In genomic region chr1:114758251-114758832, GRCh38 we compare ENCODE assay signal across 8 cellular contexts. TPM values are rescaled to one million over a fixed set of nuclear protein-coding genes. Genes with fewer than 3 reads are reported as not detected.
DNase-seq lines count a peak whose midpoint lies in the region; ATAC-seq and TF ChIP-seq lines count a peak whose summit lies in the region.

No MANE protein-coding gene starts in this region.

- H3K36me3 ChIP-seq in HAP-1 (replicated peaks) (peaks cover 9% of the 10 kb centered on the region), suprapubic skin (no peaks in the 10 kb centered on the region)

- ATAC-seq in GM21786 (IDR thresholded peaks at IDR 0.05; ENCODE audit: unreplicated experiment), result no peak

- H3K27me3 Mint-ChIP-seq in activated CD4-positive, alpha-beta memory T cell treated with anti-CD3 and anti-CD28 coated beads, Interleukin-2, amount 10 ng/mL, durations not matched to agents 7 days and 5 days, result no peaks in the 10 kb centered on the region
- peaks cover 8 to 15% (median 14%) of the 10 kb centered on the region in 3 donors for H3K27me3 Mint-ChIP-seq in immature natural killer cell (ENCODE audit: low read depth in 3 of 3)

- peak overlapping the region; percentile 98 for H3K27ac ChIP-seq in AG04450 (ENCODE audit: low read depth, low read length)
- peak overlapping the region; percentile 99 for H3K27ac ChIP-seq in suprapubic skin

- TF ChIP-seq POLR2A in suprapubic skin (IDR thresholded peaks at IDR 0.05), result no peak

- peak overlapping the region; percentile 100 for H3K27ac Mint-ChIP-seq in activated CD4-positive, alpha-beta memory T cell treated with anti-CD3 and anti-CD28 coated beads, Interleukin-2, amount 10 ng/mL, durations not matched to agents 7 days and 5 days
- peak overlapping the region; percentile 98 to 100 (median 99) for H3K27ac Mint-ChIP-seq in immature natural killer cell

- DNase-seq in AG04450 (ENCODE audit: low read depth, low spot score) (no peak), HAP-1 (ENCODE audit: low spot score in 2 of 2) (no peak), immature natural killer cell (no peak), suprapubic skin (ENCODE audit: low spot score in 2 of 2) (no peak), activated gamma-delta T cell (lab: John Stamatoyannopoulos, UW) (no peak)
- no peak for DNase-seq in activated CD4-positive, alpha-beta memory T cell treated with anti-CD3 and anti-CD28 coated beads, Interleukin-2, amount 10 ng/mL, durations not matched to agents 7 days and 5 days
- DNase-seq in activated effector memory CD4-positive, alpha-beta T cell treated with Interleukin-2 at 50 U/mL for 16 hours, result no peak

- H3K9me3 ChIP-seq in AG04450 (ENCODE audit: control insufficient read depth, insufficient read depth, low read length), result no peaks in the 10 kb centered on the region; the same call in 1 of the 2 replicates
- H3K9me3 ChIP-seq in HAP-1, result no peaks in the 10 kb centered on the region
- no peaks in the 10 kb centered on the region for H3K9me3 ChIP-seq in suprapubic skin

- H3K36me3 Mint-ChIP-seq in activated CD4-positive, alpha-beta memory T cell treated with anti-CD3 and anti-CD28 coated beads, Interleukin-2, amount 10 ng/mL, durations not matched to agents 7 days and 5 days (ENCODE audit: low read depth), result peaks cover 28% of the 10 kb centered on the region
- H3K36me3 Mint-ChIP-seq in immature natural killer cell, result peaks cover 4 to 6% (median 5%) of the 10 kb centered on the region in 3 donors

- POLR2A ChIA-PET in AG04450 (lab: Yijun Ruan, JAX), result interaction anchor here (0.6 to 1.1 kb wide), 2 partner anchors 42 to 1381 kb away, joined by 3 read pairs; partner anchors contain the start of gene NRAS
- POLR2A ChIA-PET in activated CD4-positive, alpha-beta memory T cell treated with anti-CD3 and anti-CD28 coated beads, Interleukin-2, amount 10 ng/mL, durations not matched to agents 7 days and 5 days (lab: Charles Lee), result interaction anchor here (0.6 to 7.3 kb wide), 10 partner anchors 11 to 1802 kb away, joined by 3 to 56 read pairs (median 7); partner anchors contain the start of genes NRAS, SIKE1, SLC16A1 and TRIM33

- in situ Hi-C loops in HAP-1 (cut with MboI; ENCODE audit: low sequenced_read_pairs), result no loop called here

- H3K4me1 Mint-ChIP-seq in activated CD4-positive, alpha-beta memory T cell treated with anti-CD3 and anti-CD28 coated beads, Interleukin-2, amount 10 ng/mL, durations not matched to agents 7 days and 5 days, result peaks cover 43% of the 10 kb centered on the region
- peaks cover 49 to 53% of the 10 kb centered on the region in 2 donors for H3K4me1 Mint-ChIP-seq in immature natural killer cell

- WGBS in suprapubic skin, result 13% methylated on average over 6 of the region's 6 CpGs

- TF ChIP-seq CTCF in AG04450 (IDR thresholded peaks at IDR 0.05; ENCODE audit: low read depth, low read length) (no peak), suprapubic skin (IDR thresholded peaks at IDR 0.05) (peak in 1 of 2 donors; percentile 13)

- H3K4me3 ChIP-seq in AG04450 (ENCODE audit: low read depth, low read length) (peak overlapping the region; percentile 100), HAP-1 (peak overlapping the region; percentile 100), suprapubic skin (peak overlapping the region; percentile 84)

- peaks cover 22% of the 10 kb centered on the region for H3K4me1 ChIP-seq in HAP-1
- peaks cover 41% of the 10 kb centered on the region for H3K4me1 ChIP-seq in suprapubic skin

- peaks cover 10% of the 10 kb centered on the region for H3K9me3 Mint-ChIP-seq in activated CD4-positive, alpha-beta memory T cell treated with anti-CD3 and anti-CD28 coated beads, Interleukin-2, amount 10 ng/mL, durations not matched to agents 7 days and 5 days
- peaks cover 0 to 5% (median 2%) of the 10 kb centered on the region in 6 donors for H3K9me3 Mint-ChIP-seq in immature natural killer cell

- peak overlapping the region; percentile 99 for H3K4me3 Mint-ChIP-seq in activated CD4-positive, alpha-beta memory T cell treated with anti-CD3 and anti-CD28 coated beads, Interleukin-2, amount 10 ng/mL, durations not matched to agents 7 days and 5 days
- H3K4me3 Mint-ChIP-seq in immature natural killer cell, result peak overlapping the region; percentile 99 to 100 (median 99)

- CTCF ChIA-PET in AG04450 (lab: Charles Lee), result no interaction called here
- CTCF ChIA-PET in activated CD4-positive, alpha-beta memory T cell treated with anti-CD3 and anti-CD28 coated beads, Interleukin-2, amount 10 ng/mL, durations not matched to agents 7 days and 5 days (lab: Charles Lee), result no interaction called here

- peak; percentile 29 for TF ChIP-seq EP300 in suprapubic skin (IDR thresholded peaks at IDR 0.05)

- no peaks in the 10 kb centered on the region for H3K27me3 ChIP-seq in AG04450 (ENCODE audit: control insufficient read depth, insufficient read depth, low read length)
- no peaks in the 10 kb centered on the region for H3K27me3 ChIP-seq in HAP-1 (ENCODE audit: low read depth)
- H3K27me3 ChIP-seq in suprapubic skin, result no peaks in the 10 kb centered on the region

RNA-seq across cellular contexts. Expression of gene CSDE1, which starts 0.6 kb away (rescaled TPM):
- polyA plus RNA-seq in AG04450 (2011; rRNA removed) (346 and 438 TPM in 2 replicates), immature natural killer cell (100 to 1,000 TPM; 223 to 269 (median 257) TPM)
- polyA minus RNA-seq in AG04450 (2011; rRNA and poly(A)+ RNA removed), result 533 and 669 TPM in 2 replicates
- 100 to 1,000 TPM; 407 to 411 TPM for total RNA-seq in activated CD4-positive, alpha-beta memory T cell treated with anti-CD3 and anti-CD28 coated beads, Interleukin-2, amount 10 ng/mL, durations not matched to agents 7 days and 5 days
- 100 to 1,000 TPM; 380 to 742 (median 660) TPM for total RNA-seq in suprapubic skin

RNA-seq across cellular contexts. Expression of gene SIKE1, which starts 22.1 kb away (rescaled TPM):
- polyA plus RNA-seq in AG04450 (2011; rRNA removed), result 34.7 and 58.5 TPM in 2 replicates
- polyA minus RNA-seq in AG04450 (2011; rRNA and poly(A)+ RNA removed), result 24.1 and 44.6 TPM in 2 replicates
- 10 to 100 TPM; 59.4 to 68.5 TPM for total RNA-seq in activated CD4-positive, alpha-beta memory T cell treated with anti-CD3 and anti-CD28 coated beads, Interleukin-2, amount 10 ng/mL, durations not matched to agents 7 days and 5 days
- 10 to 100 TPM; 32.8 to 50.4 (median 37.9) TPM for polyA plus RNA-seq in immature natural killer cell
- 10 to 100 TPM; 44.0 to 70.1 (median 54.0) TPM for total RNA-seq in suprapubic skin

RNA-seq across cellular contexts. Expression of gene NRAS, which starts 41.8 kb away (rescaled TPM):
- polyA plus RNA-seq in AG04450 (2011; rRNA removed) (50.7 and 69.8 TPM in 2 replicates), immature natural killer cell (10 to 100 TPM; 34.0 to 35.6 (median 34.9) TPM)
- polyA minus RNA-seq in AG04450 (2011; rRNA and poly(A)+ RNA removed), result 37.0 and 57.5 TPM in 2 replicates
- total RNA-seq in activated CD4-positive, alpha-beta memory T cell treated with anti-CD3 and anti-CD28 coated beads, Interleukin-2, amount 10 ng/mL, durations not matched to agents 7 days and 5 days, result 10 to 100 TPM; 53.4 to 54.1 TPM
- total RNA-seq in suprapubic skin, result 10 to 100 TPM; 21.8 to 41.1 (median 33.3) TPM
